Comparison of ENCODE assay signal across 9 cellular contexts in the genomic region with DNA sequence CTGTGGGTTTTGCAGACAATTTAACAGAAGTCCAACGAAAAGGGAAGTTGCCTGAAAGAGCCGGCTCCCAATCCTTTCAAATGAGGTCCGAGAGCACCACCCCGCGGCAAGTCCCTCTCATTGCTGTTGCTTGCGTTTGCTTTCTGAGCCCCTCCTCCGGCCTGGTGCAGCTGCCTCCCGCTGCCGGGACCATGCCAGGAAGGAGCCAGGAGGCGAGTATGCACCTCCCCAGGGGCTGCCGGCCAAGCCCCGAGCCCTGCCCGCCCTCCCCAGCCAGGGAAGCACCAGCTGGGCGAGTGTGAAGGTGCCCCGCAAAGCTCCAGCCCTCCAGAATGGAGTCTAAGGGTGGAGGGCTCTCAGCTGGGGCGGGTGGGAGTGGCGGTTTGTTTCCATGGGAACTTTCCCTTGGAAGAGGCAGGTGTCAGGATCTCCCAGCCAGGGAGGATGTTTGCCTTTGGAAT. TPM values are rescaled to one million over a fixed set of nuclear protein-coding genes. Genes with fewer than 3 reads are reported as not detected.
DNase-seq lines count a peak whose midpoint lies in the region; ATAC-seq, FAIRE-seq and TF ChIP-seq lines count a peak whose summit lies in the region.
"Had no signal": no experiment of that assay in that cellular context is flagged by ENCODE, and none has a peak within 500 bp of the region (broad histone marks: within the 10 kb centered on the region; RNA-seq: fewer than 3 reads in every experiment).

No MANE protein-coding gene starts in this region.

- 4% methylated on average over 5 of the region's 17 CpGs for WGBS in K562 (ENCODE audit: insufficient coverage, low coverage, missing lambda C conversion rate)

- peaks cover 15 to 50% of the 10 kb centered on the region in 2 experiments for H3K27me3 ChIP-seq in K562 (ENCODE audit: control insufficient read depth in 2 of 2, insufficient read depth in 2 of 2, low read length in 2 of 2)

- BruUV-seq in K562 (replicated peaks; lab: Mats Ljungman, UMichigan) = no TSS peak

- intact Hi-C loops in K562 (cut with micrococcal nuclease) = loop anchor here (10.0 kb wide), 2 partner anchors 420 to 1190 kb away; no protein-coding TSS in a partner anchor

- peak; percentile 72 for TF ChIP-seq CTCF in HFF-Myc (IDR thresholded peaks at IDR 0.05; ENCODE audit: low read depth, low read length, missing control alignments)
- peak; percentile 75 to 82 (median 75) for TF ChIP-seq CTCF in K562 (IDR thresholded peaks at IDR 0.05 in 2 of 3, conservative IDR thresholded peaks at IDR 0.05 in 1 of 3; ENCODE audit: insufficient read depth in 2 of 3, low read depth in 1 of 3, low read length in 3 of 3)

- no peak overlapping the region for H3K4me2 ChIP-seq in K562 (ENCODE audit: insufficient read depth, low read length)

- no peaks in the 10 kb centered on the region for H3K9me3 ChIP-seq in K562 (replicated peaks; ENCODE audit: control insufficient read depth, insufficient read depth, low read depth, low read length)

- no peak for TF ChIP-seq EP300 in K562 (IDR thresholded peaks at IDR 0.05; ENCODE audit: low read length)

- POLR2A ChIA-PET in K562 (lab: Yijun Ruan, JAX) = interaction anchor here (0.6 to 0.7 kb wide), 4 partner anchors 14 to 848 kb away, joined by 3 read pairs; no protein-coding TSS in a partner anchor

- ATAC-seq in K562 (peak; percentile 94), GM18520 (IDR thresholded peaks at IDR 0.05; ENCODE audit: unreplicated experiment) (no peak)

- TF ChIP-seq RAD21 in K562 (CRISPR knock-in tag; conservative IDR thresholded peaks at IDR 0.05 in 1 of 2, IDR thresholded peaks at IDR 0.05 in 1 of 2) = peak; percentile 58 to 77

- H3K36me3 ChIP-seq in K562 (ENCODE audit: control insufficient read depth, insufficient read depth, low read length) = no peaks in the 10 kb centered on the region

- CTCF ChIA-PET in K562 (lab: Yijun Ruan, JAX; ENCODE audit: low intra/inter-chr PET ratio) = no interaction called here

- H3K4me3 ChIP-seq in HFF-Myc (replicated peaks; ENCODE audit: low read depth, low read length) (no peak overlapping the region), K562 (no peak overlapping the region)

- TF ChIP-seq POLR2A in K562 (conservative IDR thresholded peaks at IDR 0.05) = no peak

- H3K9me1 ChIP-seq in K562 (ENCODE audit: control insufficient read depth, insufficient read depth, low read length) = no peaks in the 10 kb centered on the region

- in situ Hi-C loops in K562 (cut with MboI) = no loop called here

- H3K4me1 ChIP-seq in K562 (replicated peaks in 1 of 2; ENCODE audit: control insufficient read depth in 2 of 2, insufficient read depth in 2 of 2, low read length in 2 of 2) = peaks cover 0 to 10% of the 10 kb centered on the region in 2 experiments; a peak in 2 of 5 replicates

- no peak for FAIRE-seq in K562 (lab: Jason Lieb, UNC)

- no peak overlapping the region for H3K27ac ChIP-seq in K562 (ENCODE audit: extremely low read depth, low read depth, low read length)
- H3K27ac ChIP-seq: epithelial cell of prostate had no signal

- no peak overlapping the region for H3K9ac ChIP-seq in K562 (ENCODE audit: insufficient read depth in 1 of 2, low read depth in 2 of 2, low read length in 2 of 2)

- no peaks in the 10 kb centered on the region for H3K79me2 ChIP-seq in K562 (ENCODE audit: control insufficient read depth, insufficient read depth, low read length)

- no peak overlapping the region for H2AFZ ChIP-seq in K562 (ENCODE audit: low read depth, low read length)

- peak; percentile 69 for DNase-seq in GF-D8 (lab: John Stamatoyannopoulos, UW)
- DNase-seq in HFF-Myc (ENCODE audit: extremely low read depth, low read depth) = peak; percentile 29
- peak; percentile 81 for DNase-seq in NCI-H1436 (lab: John Stamatoyannopoulos, UW)
- DNase-seq in SKM-1 treated with dmso at 0.1 percent for 144 hours (lab: John Stamatoyannopoulos, UW; ENCODE audit: unreplicated experiment) = peak; percentile 89
- DNase-seq in K562 (ENCODE audit: extremely low read depth in 1 of 4, low spot score in 3 of 4) = peak; percentile 72 to 76 (median 74)
- DNase-seq in iPS-NIHi11 (ENCODE audit: low spot score) = peak; percentile 94
- peak; percentile 51 for DNase-seq in stimulated activated CD4-positive, alpha-beta T cell treated with anti-CD3 and anti-CD28 coated beads, Interleukin-12 subunit alpha, Interleukin-12 subunit beta, amount 100 ng/mL, for 4 hours

- H4K20me1 ChIP-seq in K562 (replicated peaks; ENCODE audit: control insufficient read depth, insufficient read depth, low read length) = 0 out of 2 replicates have a peak, but pooled peaks cover 3% of the 10 kb centered on the region

TF ChIP-seq in K562, 482 proteins besides CTCF, POLR2A, EP300 and RAD21 (continues in another document):
- TF ChIP-seq SPI1 (IDR thresholded peaks at IDR 0.05; ENCODE audit: borderline replicate concordance, low read depth, low read length) (peak; percentile 58), SLC30A9 (CRISPR knock-in tag; IDR thresholded peaks at IDR 0.05) (no peak), E2F5 (CRISPR knock-in tag; IDR thresholded peaks at IDR 0.05) (no peak), ZBTB11 (CRISPR knock-in tag; IDR thresholded peaks at IDR 0.05) (no peak), ARNT (IDR thresholded peaks at IDR 0.05) (no peak), FOXA3 (CRISPR knock-in tag; conservative IDR thresholded peaks at IDR 0.05 in 1 of 2, IDR thresholded peaks at IDR 0.05 in 1 of 2) (no peak), STAG1 (CRISPR knock-in tag; IDR thresholded peaks at IDR 0.05; ENCODE audit: borderline replicate concordance) (peak; percentile 50; the same call in 1 of the 2 replicates), TFAP4 (CRISPR knock-in tag; IDR thresholded peaks at IDR 0.05; ENCODE audit: borderline replicate concordance) (peak; percentile 17; the same call in 1 of the 2 replicates), PCBP2 (IDR thresholded peaks at IDR 0.05; ENCODE audit: low read depth, low read length, poor library complexity, severe bottlenecking) (no peak), JUND (IDR thresholded peaks at IDR 0.05; ENCODE audit: borderline replicate concordance, low read depth, low read length) (no peak), JUND (tag; IDR thresholded peaks at IDR 0.05; ENCODE audit: borderline replicate concordance, low read depth, low read length) (no peak)

RNA-seq across cellular contexts. Expression of gene PPP2R2D, which starts 25.8 kb away (rescaled TPM):
- 76.3 and 99.7 TPM in 2 replicates for total RNA-seq in K562 (2011; cell fraction: chromatin; rRNA removed; ENCODE audit: low replicate concordance)
- total RNA-seq in K562 (2011; cell fraction: nucleolus; rRNA removed) = 34.7 and 41.2 TPM in 2 replicates
- 42.2 and 48.0 TPM in 2 replicates for total RNA-seq in K562 (2011; cell fraction: nucleoplasm; rRNA removed)
- total RNA-seq in K562 (2014; rRNA removed) (26.8 and 28.0 TPM in 2 replicates), K562 (2014; rRNA removed; fragmentation: Illumina TruSeq; extraction: Trizol) (22.2 and 23.9 TPM in 2 replicates), K562 (2015; rRNA removed; fragmentation: Illumina TruSeq; extraction: Trizol) (32.0 and 32.5 TPM in 2 replicates), K562 (2021) (29.9 and 31.3 TPM in 2 replicates)
- polyA plus RNA-seq in K562 (2011; rRNA removed) (31.2 and 37.0 TPM in 2 replicates), K562 (2014; fragmentation: Illumina TruSeq; extraction: Trizol) (23.6 and 26.8 TPM in 2 replicates), K562 (2014; fragmentation: Nextera tagmentation; extraction: Ambion mirVana) (1 to 10 TPM; 1.9 to 5.1 TPM), K562 (2014; rRNA removed) (35.1 and 35.6 TPM in 2 replicates)
- polyA plus RNA-seq in K562 (2011; cell fraction: cytosol; rRNA removed) = 30.3 TPM in 2 replicates
- 59.2 and 67.7 TPM in 2 replicates for polyA plus RNA-seq in K562 (2011; cell fraction: nucleus; rRNA removed)
- polyA plus RNA-seq in K562 (2012) = 25.0 and 26.8 TPM in 2 replicates
- 35.7 and 36.8 TPM in 2 replicates for polyA minus RNA-seq in K562 (2011; rRNA and poly(A)+ RNA removed)
- polyA minus RNA-seq in K562 (2011; cell fraction: cytosol; rRNA and poly(A)+ RNA removed) = 19.0 and 19.1 TPM in 2 replicates
- polyA minus RNA-seq in K562 (2011; cell fraction: nucleus; rRNA and poly(A)+ RNA removed) = 24.1 and 29.9 TPM in 2 replicates

Comparison
In these comparisons a context has a peak if more than half of its experiments do, and no peak if none do; other contexts are left out.
1. DNase-seq: peak in every context shown above with its lines; median percentile 94 in iPS-NIHi11; 89 in SKM-1 treated with dmso at 0.1 percent for 144 hours; 81 in NCI-H1436; 74 in K562; 69 in GF-D8; 51 in stimulated activated CD4-positive, alpha-beta T cell treated with anti-CD3 and anti-CD28 coated beads, Interleukin-12 subunit alpha, Interleukin-12 subunit beta, amount 100 ng/mL, for 4 hours; 29 in HFF-Myc.